8 cellular contexts compared by ENCODE assay signal in genomic region chr19:43950834-43951626, GRCh38. TPM values are rescaled to one million over a fixed set of nuclear protein-coding genes. Genes with fewer than 3 reads are reported as not detected.
A peak's percentile ranks its signal among the peaks of the same experiment; 100 is the strongest.
DNase-seq lines count a peak whose midpoint lies in the region; ATAC-seq and TF ChIP-seq lines count a peak whose summit lies in the region.

Gene ZNF221, plus strand, starts transcription at chr19:43951228. Its CDS starts 11,499 bp downstream, at chr19:43962727.

- peaks cover 24% of the 10 kb centered on the region for H3K36me3 ChIP-seq in NT2/D1 (ENCODE audit: insufficient read depth, insufficient read length, low read length)
- H3K36me3 ChIP-seq in mucosa of descending colon (ENCODE audit: low read depth), result no peaks in the 10 kb centered on the region

- H3K27me3 ChIP-seq in NT2/D1 (ENCODE audit: insufficient read depth, insufficient read length), result no peaks in the 10 kb centered on the region

- peak; percentile 38 for TF ChIP-seq POLR2A in erythroblast (IDR thresholded peaks at IDR 0.05; ENCODE audit: low read length)

- peak within 1 kb of the TSS; percentile 83 for H3K4me3 ChIP-seq in NT2/D1 (ENCODE audit: insufficient read length, low read depth)
- peak within 1 kb of the TSS; percentile 23 for H3K4me3 ChIP-seq in mucosa of descending colon

- ATAC-seq in GM19467 (IDR thresholded peaks at IDR 0.05; ENCODE audit: unreplicated experiment) (peak; percentile 90), mucosa of descending colon (peak; percentile 100)

- peak; percentile 84 for DNase-seq in COLO668 (lab: John Stamatoyannopoulos, UW; ENCODE audit: unreplicated experiment)
- DNase-seq in HS-5 (ENCODE audit: low read depth), result peak; percentile 73
- DNase-seq in NT2/D1 (ENCODE audit: low read depth, low spot score), result peak; percentile 92
- DNase-seq in activated T-cell treated with anti-CD3 and anti-CD28 coated beads for 24 hours (ENCODE audit: low read depth), result peak; percentile 62
- DNase-seq in erythroblast (lab: John Stamatoyannopoulos, UW), result peak; percentile 91 to 93
- DNase-seq in mucosa of descending colon, result peak; percentile 86 to 96 (median 86)
- peak; percentile 5 to 16 for DNase-seq in stimulated activated CD8-positive, alpha-beta memory T cell treated with anti-CD3 and anti-CD28 coated beads, Interleukin-4, amount 100 ng/mL, for 1 hour (ENCODE audit: low read depth in 2 of 2, low spot score in 1 of 2)

- peaks cover 5% of the 10 kb centered on the region; the same call in 1 of the 2 replicates for H3K9me3 ChIP-seq in NT2/D1 (ENCODE audit: insufficient read depth, low read length)
- H3K9me3 ChIP-seq in mucosa of descending colon, result peaks cover 34% of the 10 kb centered on the region

- peak within 1 kb of the TSS; percentile 78 for H3K9ac ChIP-seq in NT2/D1 (ENCODE audit: insufficient read length, low read depth)

- TF ChIP-seq CTCF in mucosa of descending colon (IDR thresholded peaks at IDR 0.05), result peak; percentile 18

- H3K4me1 ChIP-seq in NT2/D1 (ENCODE audit: insufficient read depth, insufficient read length), result no peaks in the 10 kb centered on the region
- H3K4me1 ChIP-seq in mucosa of descending colon (ENCODE audit: low read depth), result peaks cover 3% of the 10 kb centered on the region

- intact Hi-C loops in mucosa of descending colon (cut with DNase I, micrococcal nuclease), result no loop called here

RNA-seq across cellular contexts. Expression of gene ZNF221, which starts in this region (rescaled TPM):
- 1 to 10 TPM; 1.9 to 5.8 (median 1.9) TPM for total RNA-seq in mucosa of descending colon

Comparison
In these comparisons a context has a peak if more than half of its experiments do, and no peak if none do; other contexts are left out.
1. Peak in every context shown above with its lines: DNase-seq, ATAC-seq and H3K4me3 ChIP-seq.
2. DNase-seq: peak in every context shown above with its lines; median percentile 92 in NT2/D1; 92 in erythroblast; 86 in mucosa of descending colon; 84 in COLO668; 73 in HS-5; 62 in activated T-cell treated with anti-CD3 and anti-CD28 coated beads for 24 hours; 10 in stimulated activated CD8-positive, alpha-beta memory T cell treated with anti-CD3 and anti-CD28 coated beads, Interleukin-4, amount 100 ng/mL, for 1 hour.